ENCODE assay signal across 2 cellular contexts in genomic region chr2:100781009-100781325, GRCh38.
A peak's percentile ranks its signal among the peaks of the same experiment; 100 is the strongest.
TF ChIP-seq lines count a peak whose summit lies in the region.

No MANE protein-coding gene starts in this region.

TF ChIP-seq in SK-N-SH, 30 proteins besides CTCF, POLR2A, EP300 and RAD21:
- TF ChIP-seq TEAD4 (IDR thresholded peaks at IDR 0.05; ENCODE audit: borderline replicate concordance, insufficient read depth), result 0 out of 2 replicates have a peak, but pooled peaks have one; percentile 2
- TF ChIP-seq, protein P1, sequence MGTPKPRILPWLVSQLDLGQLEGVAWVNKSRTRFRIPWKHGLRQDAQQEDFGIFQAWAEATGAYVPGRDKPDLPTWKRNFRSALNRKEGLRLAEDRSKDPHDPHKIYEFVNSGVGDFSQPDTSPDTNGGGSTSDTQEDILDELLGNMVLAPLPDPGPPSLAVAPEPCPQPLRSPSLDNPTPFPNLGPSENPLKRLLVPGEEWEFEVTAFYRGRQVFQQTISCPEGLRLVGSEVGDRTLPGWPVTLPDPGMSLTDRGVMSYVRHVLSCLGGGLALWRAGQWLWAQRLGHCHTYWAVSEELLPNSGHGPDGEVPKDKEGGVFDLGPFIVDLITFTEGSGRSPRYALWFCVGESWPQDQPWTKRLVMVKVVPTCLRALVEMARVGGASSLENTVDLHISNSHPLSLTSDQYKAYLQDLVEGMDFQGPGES (IDR thresholded peaks at IDR 0.05; ENCODE audit: low read depth, low read length), result no peak

TF ChIP-seq in SK-N-SH treated with all-trans-retinoic acid at 6 μM for 48 hours, 23 proteins besides CTCF, POLR2A, EP300 and RAD21:
- TF ChIP-seq ZNF8 (CRISPR knock-in tag; IDR thresholded peaks at IDR 0.05) (no peak), ISL1 (CRISPR knock-in tag; IDR thresholded peaks at IDR 0.05) (no peak), BACH2 (CRISPR knock-in tag; IDR thresholded peaks at IDR 0.05; ENCODE audit: borderline replicate concordance) (no peak)
